Comparison of ENCODE assay signal across 1 cellular context in the genomic region with DNA sequence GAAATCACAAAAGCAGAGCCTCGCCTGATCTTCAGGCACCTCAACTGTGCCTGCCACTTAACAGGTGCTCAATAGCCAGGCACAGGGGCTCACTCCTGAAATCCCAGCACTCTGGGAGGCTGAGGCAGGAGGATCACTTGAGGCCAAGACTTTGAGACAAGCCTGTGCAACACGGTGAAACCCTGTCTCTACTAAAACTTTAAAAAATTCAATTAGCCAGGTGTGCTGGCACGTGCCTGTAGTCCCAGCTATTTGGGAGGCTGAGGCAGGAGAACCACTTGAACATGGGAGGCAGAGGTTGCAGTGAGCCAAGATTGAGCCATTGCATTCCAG. TPM values are rescaled to one million over a fixed set of nuclear protein-coding genes. Genes with fewer than 3 reads are reported as not detected.
"Had no signal": no experiment of that assay in that cellular context is flagged by ENCODE, and none has a peak within 500 bp of the region (broad histone marks: within the 10 kb centered on the region; RNA-seq: fewer than 3 reads in every experiment).

No MANE protein-coding gene starts in this region.

RNA-seq across cellular contexts. Expression of gene RHPN2, which starts 22.9 kb away (rescaled TPM):
- total RNA-seq: T-helper 17 cell had no signal
